ENCODE assay signal across 8 cellular contexts in genomic region chr12:62250671-62251608, GRCh38. TPM values are rescaled to one million over a fixed set of nuclear protein-coding genes. Genes with fewer than 3 reads are reported as not detected.
DNase-seq lines count a peak whose midpoint lies in the region; ATAC-seq lines count a peak whose summit lies in the region.

No MANE protein-coding gene starts in this region.

- peak overlapping the region; percentile 11 for H3K27ac Mint-ChIP-seq in activated T-helper 17 cell treated with anti-CD3 and anti-CD28 coated beads, Interleukin-2, amount 50 U/mL, for 72 hours
- H3K27ac Mint-ChIP-seq in stimulated activated effector memory CD8-positive, alpha-beta T cell treated with anti-CD3 and anti-CD28 coated beads, Interleukin-12 subunit alpha, Interleukin-12 subunit beta, amount 100 ng/mL, for 72 hours = peak overlapping the region; percentile 50

- peaks cover 9% of the 10 kb centered on the region for H3K4me1 Mint-ChIP-seq in activated T-helper 17 cell treated with anti-CD3 and anti-CD28 coated beads, Interleukin-2, amount 50 U/mL, for 72 hours
- H3K4me1 Mint-ChIP-seq in stimulated activated effector memory CD8-positive, alpha-beta T cell treated with anti-CD3 and anti-CD28 coated beads, Interleukin-12 subunit alpha, Interleukin-12 subunit beta, amount 100 ng/mL, for 72 hours = peaks cover 16% of the 10 kb centered on the region

- H3K27me3 Mint-ChIP-seq in activated T-helper 17 cell treated with anti-CD3 and anti-CD28 coated beads, Interleukin-2, amount 50 U/mL, for 72 hours = no peaks in the 10 kb centered on the region

- ATAC-seq in GM19023 (IDR thresholded peaks at IDR 0.05; ENCODE audit: unreplicated experiment) (peak; percentile 88), HG03097 (IDR thresholded peaks at IDR 0.05; ENCODE audit: low FRiP score, unreplicated experiment) (peak; percentile 93)
- ATAC-seq in activated T-helper 17 cell treated with anti-CD3 and anti-CD28 coated beads, Interleukin-2, amount 50 U/mL, for 72 hours (replicated peaks) = peak; percentile 63
- peak; percentile 64 for ATAC-seq in stimulated activated effector memory CD8-positive, alpha-beta T cell treated with anti-CD3 and anti-CD28 coated beads, Interleukin-12 subunit alpha, Interleukin-12 subunit beta, amount 100 ng/mL, for 72 hours

- no peaks in the 10 kb centered on the region for H3K36me3 Mint-ChIP-seq in activated T-helper 17 cell treated with anti-CD3 and anti-CD28 coated beads, Interleukin-2, amount 50 U/mL, for 72 hours (ENCODE audit: low read depth)
- H3K36me3 Mint-ChIP-seq in stimulated activated effector memory CD8-positive, alpha-beta T cell treated with anti-CD3 and anti-CD28 coated beads, Interleukin-12 subunit alpha, Interleukin-12 subunit beta, amount 100 ng/mL, for 72 hours = no peaks in the 10 kb centered on the region

- no peaks in the 10 kb centered on the region for H3K9me3 Mint-ChIP-seq in activated T-helper 17 cell treated with anti-CD3 and anti-CD28 coated beads, Interleukin-2, amount 50 U/mL, for 72 hours
- no peaks in the 10 kb centered on the region for H3K9me3 Mint-ChIP-seq in stimulated activated effector memory CD8-positive, alpha-beta T cell treated with anti-CD3 and anti-CD28 coated beads, Interleukin-12 subunit alpha, Interleukin-12 subunit beta, amount 100 ng/mL, for 72 hours

- peak; percentile 10 for DNase-seq in AG08396 (ENCODE audit: low spot score)
- DNase-seq in stimulated activated effector memory CD8-positive, alpha-beta T cell treated with anti-CD3 and anti-CD28 coated beads, Interleukin-12 subunit alpha, Interleukin-12 subunit beta, amount 100 ng/mL, for 72 hours (ENCODE audit: low spot score in 2 of 2) = no peak
- DNase-seq in midbrain (lab: John Stamatoyannopoulos, UW) = no peak
- DNase-seq in germinal center (ENCODE audit: low spot score) = no peak
- DNase-seq in KG1 (lab: John Stamatoyannopoulos, UW) = no peak

- peak overlapping the region; percentile 33 for H3K4me3 Mint-ChIP-seq in activated T-helper 17 cell treated with anti-CD3 and anti-CD28 coated beads, Interleukin-2, amount 50 U/mL, for 72 hours
- H3K4me3 Mint-ChIP-seq in stimulated activated effector memory CD8-positive, alpha-beta T cell treated with anti-CD3 and anti-CD28 coated beads, Interleukin-12 subunit alpha, Interleukin-12 subunit beta, amount 100 ng/mL, for 72 hours = no peak overlapping the region

RNA-seq across cellular contexts. Expression of gene USP15, which starts 9.3 kb away (rescaled TPM):
- total RNA-seq in activated T-helper 17 cell treated with anti-CD3 and anti-CD28 coated beads, Interleukin-2, amount 50 U/mL, for 72 hours = 100 to 1,000 TPM in 1 of 2 donors, 10 to 100 TPM in 1; 83.4 to 113 TPM
